Comparison of ENCODE assay signal across 9 cellular contexts in the genomic region with DNA sequence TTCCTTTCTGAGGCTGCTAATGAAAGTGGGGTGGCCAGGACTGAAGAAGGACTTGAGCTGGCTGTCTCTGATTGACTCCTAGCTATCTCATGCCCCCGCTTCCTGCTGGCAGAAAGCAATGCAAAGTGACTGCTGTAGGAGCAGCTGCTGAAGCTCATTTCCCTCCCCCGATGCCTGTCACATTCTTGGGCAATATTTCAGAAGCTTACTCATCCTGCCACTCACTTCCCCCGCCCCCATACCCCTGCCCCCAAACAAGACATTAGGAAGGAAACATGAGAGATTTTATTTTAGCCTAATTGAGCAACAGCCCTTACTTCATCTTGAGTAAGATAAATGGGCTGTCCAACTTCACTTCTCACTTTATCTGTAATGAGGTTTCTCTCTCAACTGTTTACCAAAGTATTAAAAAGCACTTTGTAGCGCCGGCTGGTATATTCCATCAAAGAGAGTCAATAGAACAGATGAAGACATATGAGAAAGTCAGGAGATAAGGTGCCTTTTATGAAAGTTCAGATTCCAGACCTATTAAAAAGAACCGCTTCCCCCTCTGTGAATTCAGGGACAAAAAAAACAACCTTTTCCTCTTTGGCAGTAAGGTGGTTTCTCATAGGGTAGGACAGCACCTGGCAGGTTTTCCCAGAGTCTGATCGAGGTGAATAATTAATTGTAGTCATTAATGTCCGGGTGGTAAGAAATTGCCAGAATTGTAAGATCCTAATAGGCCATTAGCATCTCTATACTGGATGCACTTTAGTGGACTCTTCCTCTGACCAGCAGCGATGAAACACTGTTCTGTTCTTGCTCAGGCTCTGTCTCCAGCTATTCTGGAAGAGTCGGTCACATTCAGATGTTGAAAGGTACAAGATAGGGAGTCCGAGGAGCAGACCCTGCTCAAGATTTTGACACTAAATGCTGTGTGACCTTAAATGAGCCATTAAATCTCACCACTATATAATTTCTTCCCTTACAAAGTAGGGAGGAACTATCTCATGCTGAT.
DNase-seq lines count a peak whose midpoint lies in the region; ATAC-seq and FAIRE-seq lines count a peak whose summit lies in the region.
"Had no signal": no experiment of that assay in that cellular context is flagged by ENCODE, and none has a peak within 500 bp of the region (broad histone marks: within the 10 kb centered on the region; RNA-seq: fewer than 3 reads in every experiment).

No MANE protein-coding gene starts in this region.

- H3K9me3 Mint-ChIP-seq in activated CD4-positive, alpha-beta memory T cell treated with anti-CD3 and anti-CD28 coated beads for 36 hours = no peaks in the 10 kb centered on the region

- H3K4me1 ChIP-seq in BLaER1 (peaks cover 8% of the 10 kb centered on the region), thymus (ENCODE audit: control insufficient read depth, insufficient read depth, low read length) (no peaks in the 10 kb centered on the region)

- FAIRE-seq in GM19239 (lab: Jason Lieb, UNC) = no peak

- H3K4me3 ChIP-seq in BLaER1 = no peak overlapping the region
- no peak overlapping the region for H3K4me3 ChIP-seq in thymus (ENCODE audit: low read length)

- intact Hi-C loops in activated CD4-positive, alpha-beta memory T cell treated with anti-CD3 and anti-CD28 coated beads for 36 hours (cut with micrococcal nuclease) = loop anchor here (1.0 to 2.0 kb wide), 3 partner anchors 24 to 304 kb away; partner anchors contain the start of gene SH3GLB1

- 55% methylated on average over 11 of the region's 11 CpGs for WGBS in thymus

- POLR2A ChIA-PET in activated CD4-positive, alpha-beta memory T cell treated with anti-CD3 and anti-CD28 coated beads for 36 hours (lab: Charles Lee) = no interaction called here

- peak overlapping the region; percentile 18 for H3K27ac Mint-ChIP-seq in activated CD4-positive, alpha-beta memory T cell treated with anti-CD3 and anti-CD28 coated beads for 36 hours

- H3K4me1 Mint-ChIP-seq in activated CD4-positive, alpha-beta memory T cell treated with anti-CD3 and anti-CD28 coated beads for 36 hours (ENCODE audit: low read depth) = peaks cover 15% of the 10 kb centered on the region

- H3K9me3 ChIP-seq in BLaER1 = no peaks in the 10 kb centered on the region
- no peaks in the 10 kb centered on the region for H3K9me3 ChIP-seq in thymus (ENCODE audit: control insufficient read depth)

- H3K36me3 ChIP-seq in BLaER1 (no peaks in the 10 kb centered on the region), thymus (ENCODE audit: control insufficient read depth, insufficient read depth) (no peaks in the 10 kb centered on the region)

- H3K4me2 ChIP-seq in BLaER1 = peak overlapping the region; percentile 56
- H3K4me2 ChIP-seq: KMS-11 had no signal

- no peaks in the 10 kb centered on the region for H3K36me3 Mint-ChIP-seq in activated CD4-positive, alpha-beta memory T cell treated with anti-CD3 and anti-CD28 coated beads for 36 hours

- H3K9ac ChIP-seq in BLaER1 = no peak overlapping the region
- H3K9ac ChIP-seq: KMS-11 had no signal

- no peak overlapping the region; the same call in 1 of the 2 replicates for H3K27ac ChIP-seq in BLaER1
- H3K27ac ChIP-seq in thymus (ENCODE audit: low read depth) = peak overlapping the region; percentile 68
- H3K27ac ChIP-seq: KMS-11 had no signal

- ATAC-seq in HG03342 (IDR thresholded peaks at IDR 0.05; ENCODE audit: unreplicated experiment) = peak; percentile 93

- CTCF ChIA-PET in activated CD4-positive, alpha-beta memory T cell treated with anti-CD3 and anti-CD28 coated beads for 36 hours (lab: Charles Lee) = interaction anchor here (0.5 kb wide), 1 partner anchor 66 kb away, joined by 3 read pairs; no protein-coding TSS in a partner anchor

- no peaks in the 10 kb centered on the region for H4K20me1 ChIP-seq in BLaER1

- H3K27me3 Mint-ChIP-seq in activated CD4-positive, alpha-beta memory T cell treated with anti-CD3 and anti-CD28 coated beads for 36 hours = peaks cover 2% of the 10 kb centered on the region

- peak; percentile 28 for DNase-seq in GM19239 (ENCODE audit: insufficient read length, low spot score)
- peak; percentile 90 for DNase-seq in NCI-H446 treated with DMSO at 0.1 percent for 48 hours (lab: John Stamatoyannopoulos, UW)
- peak; percentile 81 for DNase-seq in activated CD4-positive, alpha-beta memory T cell treated with anti-CD3 and anti-CD28 coated beads for 36 hours
- DNase-seq in fibroblast of peridontal ligament (ENCODE audit: extremely low read depth) = peak; percentile 84
- DNase-seq in non-pigmented ciliary epithelial cell (ENCODE audit: low read depth) = peak; percentile 88

- H3K27me3 ChIP-seq in BLaER1 = no peaks in the 10 kb centered on the region
- H3K27me3 ChIP-seq in thymus (ENCODE audit: control insufficient read depth, insufficient read depth) = no peaks in the 10 kb centered on the region

- H3K4me3 Mint-ChIP-seq in activated CD4-positive, alpha-beta memory T cell treated with anti-CD3 and anti-CD28 coated beads for 36 hours = peak overlapping the region; percentile 14

Comparison
In these comparisons a context has a peak if more than half of its experiments do, and no peak if none do; other contexts are left out.
1. DNase-seq: peak in every context shown above with its lines; median percentile 90 in NCI-H446 treated with DMSO at 0.1 percent for 48 hours; 88 in non-pigmented ciliary epithelial cell; 84 in fibroblast of peridontal ligament; 81 in activated CD4-positive, alpha-beta memory T cell treated with anti-CD3 and anti-CD28 coated beads for 36 hours; 28 in GM19239.